ENCODE assay signal across 9 cellular contexts in genomic region chr11:119727523-119728081, GRCh38. TPM values are rescaled to one million over a fixed set of nuclear protein-coding genes. Genes with fewer than 3 reads are reported as not detected.
DNase-seq lines count a peak whose midpoint lies in the region; ATAC-seq and TF ChIP-seq lines count a peak whose summit lies in the region.
"Had no signal": no experiment of that assay in that cellular context is flagged by ENCODE, and none has a peak within 500 bp of the region (broad histone marks: within the 10 kb centered on the region; RNA-seq: fewer than 3 reads in every experiment).

No MANE protein-coding gene starts in this region.

- DNase-seq in GM10266 (ENCODE audit: extremely low spot score) (peak; percentile 70), SJCRH30 (peak; percentile 33 to 48), mucosa of gallbladder (ENCODE audit: low spot score) (peak; percentile 19), T-helper 9 cell (no peak)
- no peak for DNase-seq in effector memory CD4-positive, alpha-beta T cell
- no peak for DNase-seq in stimulated activated CD8-positive, alpha-beta memory T cell treated with anti-CD3 and anti-CD28 coated beads, Interleukin-4, amount 100 ng/mL, for 48 hours
- DNase-seq: left cardiac atrium had no signal

- ATAC-seq in GM18867 (IDR thresholded peaks at IDR 0.05; ENCODE audit: unreplicated experiment): no peak

- H3K27ac ChIP-seq in 22Rv1: peak overlapping the region; percentile 97
- peak overlapping the region; percentile 61 for H3K27ac ChIP-seq in SJCRH30
- H3K27ac ChIP-seq in effector memory CD4-positive, alpha-beta T cell (ENCODE audit: insufficient read depth, low read length, poor library complexity, severe bottlenecking): no peak overlapping the region

- TF ChIP-seq CTCF in 22Rv1 (IDR thresholded peaks at IDR 0.05) (peak; percentile 68), GM10266 (IDR thresholded peaks at IDR 0.05; ENCODE audit: control insufficient read depth, insufficient read depth, low read depth, missing control alignments) (peak; percentile 45)

- peaks cover 8% of the 10 kb centered on the region; the same call in 1 of the 2 replicates for H3K36me3 ChIP-seq in SJCRH30
- H3K36me3 ChIP-seq in effector memory CD4-positive, alpha-beta T cell (ENCODE audit: control insufficient read depth, insufficient read depth, low read length): no peaks in the 10 kb centered on the region

- H3K4me1 ChIP-seq in SJCRH30: peaks cover 18% of the 10 kb centered on the region
- H3K4me1 ChIP-seq in effector memory CD4-positive, alpha-beta T cell (ENCODE audit: control insufficient read depth, insufficient read depth, low read length, poor library complexity, severe bottlenecking): peaks cover 19% of the 10 kb centered on the region

- H3K9me3 ChIP-seq in SJCRH30 (replicated peaks): no peaks in the 10 kb centered on the region
- no peaks in the 10 kb centered on the region for H3K9me3 ChIP-seq in effector memory CD4-positive, alpha-beta T cell (ENCODE audit: control insufficient read depth, low read length)

- H3K27me3 ChIP-seq in SJCRH30: no peaks in the 10 kb centered on the region
- H3K27me3 ChIP-seq in effector memory CD4-positive, alpha-beta T cell (replicated peaks; ENCODE audit: control insufficient read depth, insufficient read depth, low read length, poor library complexity, severe bottlenecking): peaks cover 8% of the 10 kb centered on the region

- H3K4me3 ChIP-seq in SJCRH30: peak overlapping the region; percentile 97
- H3K4me3 ChIP-seq in effector memory CD4-positive, alpha-beta T cell (ENCODE audit: insufficient read depth, low read depth, low read length, poor library complexity, severe bottlenecking): peak overlapping the region; percentile 82

RNA-seq across cellular contexts. Expression of gene NECTIN1, which starts 1.4 kb away (rescaled TPM):
- 61.1 and 61.7 TPM in 2 replicates for total RNA-seq in SJCRH30 (2014; rRNA removed; shearing (Covaris generic))
- 13.2 TPM for total RNA-seq in mucosa of gallbladder

Comparison
In these comparisons a context has a peak if more than half of its experiments do, and no peak if none do; other contexts are left out.
1. DNase-seq: peak in GM10266 (single experiment), SJCRH30 (2 of 2) and mucosa of gallbladder (single experiment); none in effector memory CD4-positive, alpha-beta T cell (0 of 3), stimulated activated CD8-positive, alpha-beta memory T cell treated with anti-CD3 and anti-CD28 coated beads, Interleukin-4, amount 100 ng/mL, for 48 hours (single experiment) and T-helper 9 cell (single experiment).